In the genomic region with DNA sequence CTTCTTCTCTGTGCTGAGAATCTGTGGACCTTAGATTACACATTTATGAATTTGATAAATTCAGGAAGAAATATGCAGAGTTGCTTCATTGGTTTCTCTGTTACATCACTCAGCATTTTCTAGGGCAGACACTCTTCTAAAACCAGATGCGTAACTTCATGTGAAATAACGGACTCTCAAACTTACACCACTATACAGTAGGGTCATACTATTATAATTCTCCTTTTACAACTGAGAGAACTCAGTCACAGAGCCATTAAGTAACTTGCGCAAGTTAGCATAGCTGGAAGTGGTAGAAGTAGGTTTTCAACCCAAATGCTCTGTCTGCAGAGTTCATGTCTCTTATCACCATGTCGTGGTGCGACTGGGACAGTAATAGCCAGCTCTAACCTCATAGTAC, we compare ENCODE assay signal across 16 cellular contexts. TPM values are rescaled to one million over a fixed set of nuclear protein-coding genes. Genes with fewer than 3 reads are reported as not detected.
A peak's percentile ranks its signal among the peaks of the same experiment; 100 is the strongest.
DNase-seq lines count a peak whose midpoint lies in the region; ATAC-seq and TF ChIP-seq lines count a peak whose summit lies in the region.
"Had no signal": no experiment of that assay in that cellular context is flagged by ENCODE, and none has a peak within 500 bp of the region (broad histone marks: within the 10 kb centered on the region; RNA-seq: fewer than 3 reads in every experiment).

No MANE protein-coding gene starts in this region.

- no peak overlapping the region for H3K14ac ChIP-seq in neuronal stem cell (ENCODE audit: low read length)

- ATAC-seq in HG02678 (IDR thresholded peaks at IDR 0.05; ENCODE audit: unreplicated experiment) = no peak
- ATAC-seq: K562, Right ventricle myocardium inferior had no signal

- H3K9me3 Mint-ChIP-seq in osteocyte (ENCODE audit: unreplicated experiment) = no peaks in the 10 kb centered on the region
- H3K9me3 Mint-ChIP-seq: T-helper 1 cell treated with Interleukin-12 subunit alpha and Interleukin-12 subunit beta and Interleukin-4 antibody, amounts not matched to agents 30 μg/mL and 1 μg/mL, for 36 hours had no signal

- H3K36me3 Mint-ChIP-seq in osteocyte (ENCODE audit: unreplicated experiment) = no peaks in the 10 kb centered on the region
- H3K36me3 Mint-ChIP-seq: CD14-positive monocyte had no signal

- peak overlapping the region; percentile 4 for H3K27ac Mint-ChIP-seq in osteocyte (ENCODE audit: unreplicated experiment)
- H3K27ac Mint-ChIP-seq: CD14-positive monocyte; T-helper 1 cell treated with Interleukin-12 subunit alpha and Interleukin-12 subunit beta and Interleukin-4 antibody, amounts not matched to agents 30 μg/mL and 1 μg/mL, for 36 hours had no signal

- no peak overlapping the region for H4K91ac ChIP-seq in neuronal stem cell (ENCODE audit: low read depth, low read length, poor library complexity)

- no peak overlapping the region for H2BK15ac ChIP-seq in neuronal stem cell (ENCODE audit: low read length)

- H3K4me1 ChIP-seq in neuronal stem cell (ENCODE audit: control insufficient read depth in 2 of 2, insufficient read depth in 1 of 2, low read depth in 1 of 2, low read length in 2 of 2) = no peaks in the 10 kb centered on the region

- H3K4me3 ChIP-seq in HL-60 (replicated peaks; ENCODE audit: insufficient read depth, low read length) (no peak overlapping the region), SK-N-MC (0 out of 2 replicates have a peak overlapping the region, but pooled peaks have one; percentile 2), neuronal stem cell (ENCODE audit: low read length in 2 of 2) (no peak overlapping the region)
- H3K4me3 ChIP-seq: K562 had no signal

- H3K27me3 ChIP-seq in HL-60 (ENCODE audit: insufficient read depth, poor library complexity, severe bottlenecking) (no peaks in the 10 kb centered on the region), neuronal stem cell (ENCODE audit: control insufficient read depth in 3 of 3, insufficient read depth in 3 of 3, low read depth in 1 of 3, low read length in 3 of 3) (no peaks in the 10 kb centered on the region)

- H2BK120ac ChIP-seq in neuronal stem cell (ENCODE audit: low read depth, low read length) = no peak overlapping the region

- H3K9me3 ChIP-seq in SK-N-MC (ENCODE audit: low read depth, low read length) (no peaks in the 10 kb centered on the region), neuronal stem cell (replicated peaks in 1 of 2; ENCODE audit: control insufficient read depth in 2 of 2, insufficient read depth in 1 of 2, low read depth in 1 of 2, low read length in 2 of 2) (no peaks in the 10 kb centered on the region)

- H3K4me1 Mint-ChIP-seq in osteocyte (ENCODE audit: unreplicated experiment) = peaks cover 19% of the 10 kb centered on the region

- no peak overlapping the region for H3K18ac ChIP-seq in neuronal stem cell (ENCODE audit: low read length)

- peak; percentile 76 to 83 for DNase-seq in HL-60 (ENCODE audit: low read depth in 1 of 2, low spot score in 1 of 2)
- peak; percentile 72 to 94 for DNase-seq in NOMO-1 (lab: John Stamatoyannopoulos, UW; ENCODE audit: unreplicated experiment in 2 of 2)
- DNase-seq in SK-N-MC (ENCODE audit: low read depth, low spot score) = no peak
- no peak for DNase-seq in osteocyte (ENCODE audit: extremely low spot score, unreplicated experiment)
- DNase-seq in neuronal stem cell (ENCODE audit: low spot score) = no peak
- no peak for DNase-seq in cerebellum (ENCODE audit: low spot score)
- DNase-seq: NCI-H1436 treated with DMSO at 0.1 percent for 48 hours, NCI-H2029, NCI-H345, NCI-H524 treated with DMSO at 0.1 percent for 48 hours had no signal

- no peak overlapping the region for H2AFZ ChIP-seq in neuronal stem cell (ENCODE audit: low read length)

- H2AK5ac ChIP-seq in neuronal stem cell (ENCODE audit: low read depth, low read length) = no peak overlapping the region

- H2BK5ac ChIP-seq in neuronal stem cell (ENCODE audit: low read length) = no peak overlapping the region

- no peaks in the 10 kb centered on the region for H3K36me3 ChIP-seq in SK-N-MC (ENCODE audit: insufficient read depth, low read length)
- H3K36me3 ChIP-seq in neuronal stem cell (replicated peaks in 1 of 2; ENCODE audit: control insufficient read depth in 2 of 2, insufficient read depth in 2 of 2, low read length in 2 of 2) = no peaks in the 10 kb centered on the region

- TF ChIP-seq CTCF in HL-60 (IDR thresholded peaks at IDR 0.05; ENCODE audit: insufficient read depth, low read length) (no peak), osteocyte (IDR thresholded peaks at IDR 0.05) (no peak)

- H3K4me2 ChIP-seq in neuronal stem cell (ENCODE audit: insufficient read depth, low read length, poor library complexity, severe bottlenecking) = no peak overlapping the region

- WGBS in neuronal stem cell (ENCODE audit: extremely low coverage in 2 of 2, insufficient read length in 2 of 2, insufficient replicate concordance in 1 of 2), 2 donors = no CpG with 5 or more reads among the region's 5 CpGs

- H3K27ac ChIP-seq in HL-60 (replicated peaks) (peak overlapping the region; percentile 78), SK-N-MC (peak overlapping the region; percentile 68), neuronal stem cell (replicated peaks; ENCODE audit: low read length) (no peak overlapping the region)

- no peak overlapping the region for H4K8ac ChIP-seq in neuronal stem cell (ENCODE audit: low read depth, low read length)

- H3K4me3 Mint-ChIP-seq in osteocyte (ENCODE audit: unreplicated experiment) = no peak overlapping the region
- H3K4me3 Mint-ChIP-seq: CD14-positive monocyte; T-helper 1 cell treated with Interleukin-12 subunit alpha and Interleukin-12 subunit beta and Interleukin-4 antibody, amounts not matched to agents 30 μg/mL and 1 μg/mL, for 36 hours had no signal

- no peak overlapping the region for H3K4ac ChIP-seq in neuronal stem cell (ENCODE audit: low read length)

- H2BK12ac ChIP-seq in neuronal stem cell (ENCODE audit: low read length) = no peak overlapping the region

- no peaks in the 10 kb centered on the region for H3K79me1 ChIP-seq in neuronal stem cell (ENCODE audit: low read depth, low read length)

- no peak overlapping the region for H3K23ac ChIP-seq in neuronal stem cell (ENCODE audit: low read depth, low read length, poor library complexity)

- H3K9ac ChIP-seq in SK-N-MC (ENCODE audit: insufficient read length) (peak overlapping the region; percentile 23), neuronal stem cell (ENCODE audit: low read depth, low read length, poor library complexity) (no peak overlapping the region)

- no peaks in the 10 kb centered on the region for H3K27me3 Mint-ChIP-seq in osteocyte (ENCODE audit: unreplicated experiment)

RNA-seq across cellular contexts. Expression of a gene that starts 5.7 kb away (rescaled TPM):
- total RNA-seq in osteocyte = not detected in 2 replicates
- polyA plus RNA-seq in neuronal stem cell (2013, experiment 1 of 2) = not detected
- not detected for polyA plus RNA-seq in neuronal stem cell (2013, experiment 2 of 2)
- not detected for total RNA-seq in cerebellum
- total RNA-seq: OCI-LY7, Right ventricle myocardium inferior had no signal
- polyA plus RNA-seq: CD14-positive monocyte had no signal

RNA-seq across cellular contexts. Expression of a gene that starts 56.1 kb away (rescaled TPM):
- total RNA-seq in osteocyte (not detected in 2 replicates), cerebellum (not detected)
- not detected for polyA plus RNA-seq in neuronal stem cell (2013, experiment 1 of 2)
- not detected for polyA plus RNA-seq in neuronal stem cell (2013, experiment 2 of 2)
- total RNA-seq: OCI-LY7, Right ventricle myocardium inferior had no signal
- polyA plus RNA-seq: CD14-positive monocyte had no signal

Comparison
In these comparisons a context has a peak if more than half of its experiments do, and no peak if none do; other contexts are left out.
1. DNase-seq: peak in HL-60 (2 of 2) and NOMO-1 (2 of 2); none in SK-N-MC (single experiment), osteocyte (single experiment), neuronal stem cell (single experiment) and cerebellum (single experiment).